ENCODE assay signal across 9 cellular contexts in genomic region chr16:88634994-88635670, GRCh38. TPM values are rescaled to one million over a fixed set of nuclear protein-coding genes. Genes with fewer than 3 reads are reported as not detected.
DNase-seq lines count a peak whose midpoint lies in the region; FAIRE-seq and TF ChIP-seq lines count a peak whose summit lies in the region.
"Had no signal": no experiment of that assay in that cellular context is flagged by ENCODE, and none has a peak within 500 bp of the region (broad histone marks: within the 10 kb centered on the region; RNA-seq: fewer than 3 reads in every experiment).

No MANE protein-coding gene starts in this region.

- H3K4me1 Mint-ChIP-seq in MCF 10A (ENCODE audit: insufficient read depth, unreplicated experiment): peaks cover 16% of the 10 kb centered on the region

- no TSS peak for BruUV-seq in MCF 10A (replicated peaks; lab: Mats Ljungman, UMichigan)

- peaks cover 15 to 30% (median 25%) of the 10 kb centered on the region in 11 experiments for H3K36me3 ChIP-seq in BLaER1 treated with 17β-estradiol and CSF1 and Interleukin-3, amounts not matched to agents 10 nM and 100 nM
- H3K36me3 ChIP-seq in mucosa of rectum (ENCODE audit: control insufficient read depth in 2 of 2, insufficient read depth in 2 of 2, low read length in 2 of 2): peaks cover 13 to 16% of the 10 kb centered on the region in 2 donors

- peak overlapping the region; percentile 50 for H3K4me3 Mint-ChIP-seq in MCF 10A (ENCODE audit: unreplicated experiment)

- peaks cover 84 to 100% (median 96%) of the 10 kb centered on the region in 10 experiments for H3K4me1 ChIP-seq in BLaER1 treated with 17β-estradiol and CSF1 and Interleukin-3, amounts not matched to agents 10 nM and 100 nM
- peaks cover 21 to 28% of the 10 kb centered on the region in 2 donors for H3K4me1 ChIP-seq in mucosa of rectum (ENCODE audit: control insufficient read depth in 2 of 2, insufficient read depth in 2 of 2, low read length in 2 of 2)

- peaks cover 18 to 87% (median 61%) of the 10 kb centered on the region in 11 experiments; a peak in 21 of 22 replicates for H4K20me1 ChIP-seq in BLaER1 treated with 17β-estradiol and CSF1 and Interleukin-3, amounts not matched to agents 10 nM and 100 nM

- H3K4me3 ChIP-seq in BLaER1 treated with 17β-estradiol and CSF1 and Interleukin-3, amounts not matched to agents 10 nM and 100 nM: peak overlapping the region; percentile 49 to 76 (median 60)
- H3K4me3 ChIP-seq in HFF-Myc (replicated peaks; ENCODE audit: low read depth, low read length) (peak overlapping the region; percentile 39), mucosa of rectum (ENCODE audit: low read length in 2 of 2) (peak overlapping the region; percentile 20 to 55)

- H3K9ac ChIP-seq in BLaER1 treated with 17β-estradiol and CSF1 and Interleukin-3, amounts not matched to agents 10 nM and 100 nM: peak overlapping the region; percentile 61 to 82 (median 80)
- H3K9ac ChIP-seq in mucosa of rectum (ENCODE audit: low read depth in 1 of 2, low read length in 2 of 2): peak overlapping the region in 1 of 2 donors; percentile 54

- no peaks in the 10 kb centered on the region for H3K9me3 ChIP-seq in BLaER1 treated with 17β-estradiol and CSF1 and Interleukin-3, amounts not matched to agents 10 nM and 100 nM (replicated peaks in 1 of 11)
- no peaks in the 10 kb centered on the region for H3K9me3 ChIP-seq in mucosa of rectum (ENCODE audit: control insufficient read depth in 2 of 2, low read length in 2 of 2)

- peak overlapping the region; percentile 90 to 100 (median 96) for H3K4me2 ChIP-seq in BLaER1 treated with 17β-estradiol and CSF1 and Interleukin-3, amounts not matched to agents 10 nM and 100 nM

- intact Hi-C loops in MCF 10A (cut with micrococcal nuclease): no loop called here

- H3K27me3 ChIP-seq in BLaER1 treated with 17β-estradiol and CSF1 and Interleukin-3, amounts not matched to agents 10 nM and 100 nM: peaks cover 32 to 53% (median 49%) of the 10 kb centered on the region in 11 experiments
- peaks cover 16% of the 10 kb centered on the region in 2 donors for H3K27me3 ChIP-seq in mucosa of rectum (ENCODE audit: control insufficient read depth in 2 of 2, insufficient read depth in 2 of 2, low read length in 2 of 2)

- DNase-seq in HFF-Myc (ENCODE audit: extremely low read depth, low read depth) (no peak), MCF 10A (ENCODE audit: unreplicated experiment) (peak; percentile 26), anterior cingulate cortex (lab: John Stamatoyannopoulos, UW) (no peak), GF-D8 (lab: John Stamatoyannopoulos, UW) (no peak), RCC 7860 (ENCODE audit: low spot score) (no peak), hippocampal formation (lab: John Stamatoyannopoulos, UW) (no peak)

- no peaks in the 10 kb centered on the region for H3K9me3 Mint-ChIP-seq in MCF 10A (ENCODE audit: unreplicated experiment)

- POLR2A ChIA-PET in MCF 10A (lab: Yijun Ruan, JAX): no interaction called here

- peaks cover 34% of the 10 kb centered on the region for H3K36me3 Mint-ChIP-seq in MCF 10A (ENCODE audit: insufficient read depth, unreplicated experiment)

- peaks cover 5% of the 10 kb centered on the region for H3K27me3 Mint-ChIP-seq in MCF 10A (ENCODE audit: insufficient read depth, unreplicated experiment)

- FAIRE-seq in RCC 7860 (lab: Jason Lieb, UNC): no peak

- H3K27ac Mint-ChIP-seq in MCF 10A (ENCODE audit: low read depth, unreplicated experiment): no peak overlapping the region

- peak overlapping the region in 10 of 11 experiments; percentile 69 to 87 (median 84); a peak in 21 of 22 replicates for H3K27ac ChIP-seq in BLaER1 treated with 17β-estradiol and CSF1 and Interleukin-3, amounts not matched to agents 10 nM and 100 nM
- H3K27ac ChIP-seq in mucosa of rectum (ENCODE audit: low read depth in 2 of 2, low read length in 2 of 2): peak overlapping the region in 1 of 2 donors; percentile 65

- CTCF ChIA-PET in MCF 10A (lab: Yijun Ruan, JAX): no interaction called here

- TF ChIP-seq CTCF in HFF-Myc (IDR thresholded peaks at IDR 0.05; ENCODE audit: low read depth, low read length, missing control alignments) (peak; percentile 13), MCF 10A (IDR thresholded peaks at IDR 0.05; ENCODE audit: unreplicated experiment) (no peak)

RNA-seq across cellular contexts. Expression of gene IL17C, which starts 3.2 kb away (rescaled TPM):
- total RNA-seq in MCF 10A (2022): not detected in 2 replicates
- total RNA-seq: NCI-H460 had no signal

RNA-seq across cellular contexts. Expression of gene CYBA, which starts 15.7 kb away (rescaled TPM):
- total RNA-seq in MCF 10A (2022): 0.54 and 0.84 TPM in 2 replicates

RNA-seq across cellular contexts. Expression of gene MVD, which starts 27.8 kb away (rescaled TPM):
- total RNA-seq in MCF 10A (2022): 30.3 and 32.4 TPM in 2 replicates

RNA-seq across cellular contexts. Expression of gene SNAI3, which starts 51.2 kb away (rescaled TPM):
- not detected in 2 replicates for total RNA-seq in MCF 10A (2022)
- total RNA-seq: NCI-H460 had no signal
